In genomic region chr7:77798394-77799077, GRCh38 we compare ENCODE assay signal across 8 cellular contexts. TPM values are rescaled to one million over a fixed set of nuclear protein-coding genes. Genes with fewer than 3 reads are reported as not detected.
DNase-seq lines count a peak whose midpoint lies in the region; ATAC-seq, FAIRE-seq and TF ChIP-seq lines count a peak whose summit lies in the region.

TSS of gene PHTF2 (plus strand) at chr7:77798773.
TSS of gene TMEM60 (minus strand) at chr7:77798434. CDS start at chr7:77794373, 4,061 bp downstream.

- H3K9me3 ChIP-seq in Karpas-422 (ENCODE audit: low read length) (no peaks in the 10 kb centered on the region), esophagus muscularis mucosa (no peaks in the 10 kb centered on the region), muscle layer of duodenum (ENCODE audit: control insufficient read depth in 1 of 2, low read length in 2 of 2) (no peaks in the 10 kb centered on the region)

- 0% methylated on average over 16 of the region's 61 CpGs for WGBS in esophagus muscularis mucosa

- DNase-seq in Daoy (ENCODE audit: low read depth): peak; percentile 98
- DNase-seq in Karpas-422: peak; percentile 99
- peak; percentile 100 for DNase-seq in RCC 7860 (ENCODE audit: low spot score)
- DNase-seq in activated T-helper 1 cell treated with Interleukin-2 at 50 U/mL for 16 hours (ENCODE audit: low read depth): peak; percentile 85
- DNase-seq in esophagus muscularis mucosa (ENCODE audit: extremely low spot score): peak; percentile 99
- peak; percentile 91 for DNase-seq in stimulated activated CD8-positive, alpha-beta memory T cell treated with anti-CD3 and anti-CD28 coated beads, Interleukin-7, amount 100 ng/mL, for 4 hours (ENCODE audit: low read depth in 2 of 2)

- ATAC-seq in GM21825 (IDR thresholded peaks at IDR 0.05; ENCODE audit: unreplicated experiment): peak; percentile 88

- peak; percentile 96 for FAIRE-seq in RCC 7860 (lab: Jason Lieb, UNC)

- TF ChIP-seq EP300 in esophagus muscularis mucosa (IDR thresholded peaks at IDR 0.05): no peak

- H3K36me3 ChIP-seq in Karpas-422 (ENCODE audit: insufficient read depth, low read length) (peaks cover 45% of the 10 kb centered on the region), esophagus muscularis mucosa (peaks cover 0 to 12% (median 4%) of the 10 kb centered on the region in 4 donors), muscle layer of duodenum (ENCODE audit: control insufficient read depth in 1 of 2, insufficient read depth in 2 of 2, low read length in 2 of 2) (peaks cover 4 to 6% of the 10 kb centered on the region in 2 donors)

- H3K27ac ChIP-seq in Karpas-422 (ENCODE audit: low read length) (peak within 1 kb of the TSS; percentile 86), esophagus muscularis mucosa (replicated peaks in 1 of 4) (peak within 1 kb of the TSS; percentile 86 to 94 (median 91)), muscle layer of duodenum (ENCODE audit: low read length) (peak within 1 kb of the TSS; percentile 88)

- no peaks in the 10 kb centered on the region for H3K9me2 ChIP-seq in Karpas-422 (replicated peaks; ENCODE audit: insufficient read depth, low read length)

- H3K79me2 ChIP-seq in Karpas-422 (ENCODE audit: low read length): peaks cover 96% of the 10 kb centered on the region

- peak within 1 kb of the TSS; percentile 88 for H3K9ac ChIP-seq in Karpas-422 (ENCODE audit: low read length)

- peaks cover 54% of the 10 kb centered on the region for H3K4me1 ChIP-seq in Karpas-422 (ENCODE audit: low read length)
- H3K4me1 ChIP-seq in esophagus muscularis mucosa: peaks cover 37 to 48% (median 42%) of the 10 kb centered on the region in 4 donors
- peaks cover 14 to 23% of the 10 kb centered on the region in 2 donors for H3K4me1 ChIP-seq in muscle layer of duodenum (ENCODE audit: control insufficient read depth in 1 of 2, insufficient read depth in 2 of 2, low read length in 2 of 2)

- TF ChIP-seq CTCF in esophagus muscularis mucosa (IDR thresholded peaks at IDR 0.05): peak; percentile 38 to 58 (median 54)

- peak within 1 kb of the TSS; percentile 40; the same call in 1 of the 2 replicates for H2AFZ ChIP-seq in Karpas-422 (ENCODE audit: low read length)

- H3K27me3 ChIP-seq in Karpas-422 (ENCODE audit: low read length): no peaks in the 10 kb centered on the region
- H3K27me3 ChIP-seq in esophagus muscularis mucosa: no peaks in the 10 kb centered on the region
- H3K27me3 ChIP-seq in muscle layer of duodenum (ENCODE audit: low read depth, low read length): no peaks in the 10 kb centered on the region

- H3K4me2 ChIP-seq in Karpas-422 (ENCODE audit: low read depth, low read length, poor library complexity, severe bottlenecking): peak within 1 kb of the TSS; percentile 85

- H3K4me3 ChIP-seq in Karpas-422 (ENCODE audit: low read length) (peak within 1 kb of the TSS; percentile 84), esophagus muscularis mucosa (peak within 1 kb of the TSS; percentile 86 to 99 (median 94)), muscle layer of duodenum (ENCODE audit: low read depth in 1 of 2, low read length in 2 of 2) (peak within 1 kb of the TSS; percentile 83 to 93)

- TF ChIP-seq POLR2A in esophagus muscularis mucosa (IDR thresholded peaks at IDR 0.05; ENCODE audit: low read depth): peak; percentile 68

- H4K20me1 ChIP-seq in Karpas-422 (ENCODE audit: insufficient read depth, low read depth, low read length): no peaks in the 10 kb centered on the region; the same call in 1 of the 2 replicates

- intact Hi-C loops in esophagus muscularis mucosa (cut with DNase I): loop anchor here (10.0 kb wide), 1 partner anchor 264 kb away; the partner anchor contains the start of gene PTPN12

RNA-seq across cellular contexts. Expression of gene PHTF2, which starts in this region (rescaled TPM):
- 26.9 and 77.6 TPM in 2 replicates for total RNA-seq in Daoy (2014; rRNA removed; shearing (Covaris generic))
- 39.3 and 65.7 TPM in 2 replicates for total RNA-seq in Karpas-422 (2014; rRNA removed; shearing (Covaris generic); ENCODE audit: low replicate concordance)
- 10 to 100 TPM; 14.2 to 26.2 (median 17.2) TPM for total RNA-seq in esophagus muscularis mucosa

RNA-seq across cellular contexts. Expression of gene TMEM60, which starts in this region (rescaled TPM):
- 13.3 and 16.3 TPM in 2 replicates for total RNA-seq in Daoy (2014; rRNA removed; shearing (Covaris generic))
- 28.5 and 64.4 TPM in 2 replicates for total RNA-seq in Karpas-422 (2014; rRNA removed; shearing (Covaris generic); ENCODE audit: low replicate concordance)
- 10 to 100 TPM in 3 of 4 donors, 1 to 10 TPM in 1; 9.6 to 15.9 (median 12.7) TPM for total RNA-seq in esophagus muscularis mucosa

Comparison
In these comparisons a context has a peak if more than half of its experiments do, and no peak if none do; other contexts are left out.
1. Peak in every context shown above with its lines: DNase-seq, ATAC-seq, H3K4me3 ChIP-seq and H3K27ac ChIP-seq.